Comparison of ENCODE assay signal across 4 cellular contexts in the genomic region with DNA sequence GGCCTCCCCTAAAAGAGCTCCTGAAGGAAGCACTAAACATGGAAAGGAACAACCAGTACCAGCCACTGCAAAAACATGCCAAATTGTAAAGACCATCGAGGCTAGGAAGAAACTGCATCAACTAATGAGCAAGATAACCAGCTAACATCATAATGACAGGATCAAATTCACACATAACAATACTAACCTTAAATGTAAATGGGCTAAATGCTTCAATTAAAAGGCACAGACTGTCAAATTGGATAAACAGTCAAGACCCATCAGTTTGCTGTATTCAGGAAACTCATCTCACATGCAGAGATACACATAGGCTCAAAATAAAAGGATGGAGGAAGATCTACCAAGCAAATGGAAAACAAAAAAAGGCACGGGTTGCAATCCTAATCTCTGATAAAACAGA. TPM values are rescaled to one million over a fixed set of nuclear protein-coding genes. Genes with fewer than 3 reads are reported as not detected.
A peak's percentile ranks its signal among the peaks of the same experiment; 100 is the strongest.
DNase-seq lines count a peak whose midpoint lies in the region; ATAC-seq, FAIRE-seq and TF ChIP-seq lines count a peak whose summit lies in the region.
"Not testable (repeated sequence)": the region's sequence is repeated elsewhere in the genome, so short reads cannot be mapped to it uniquely, and the experiment has no call there.
"Had no signal": no experiment of that assay in that cellular context is flagged by ENCODE, and none has a peak within 500 bp of the region (broad histone marks: within the 10 kb centered on the region; RNA-seq: fewer than 3 reads in every experiment).

No MANE protein-coding gene starts in this region.

- TF ChIP-seq POLR2A in K562 (conservative IDR thresholded peaks at IDR 0.05), result not testable (repeated sequence)

- not testable (repeated sequence) for TF ChIP-seq CTCF in K562 (IDR thresholded peaks at IDR 0.05 in 2 of 3, conservative IDR thresholded peaks at IDR 0.05 in 1 of 3; ENCODE audit: insufficient read depth in 2 of 3, low read depth in 1 of 3, low read length in 3 of 3)

- POLR2A ChIA-PET in K562 (lab: Yijun Ruan, JAX), result not testable (repeated sequence)

- H4K20me1 ChIP-seq in K562 (replicated peaks; ENCODE audit: control insufficient read depth, insufficient read depth, low read length), result not testable (repeated sequence)

- BruUV-seq in K562 (replicated peaks; lab: Mats Ljungman, UMichigan), result not testable (repeated sequence)

- WGBS in K562 (ENCODE audit: insufficient coverage, low coverage, missing lambda C conversion rate), result 0% methylated on average over 1 of the region's 2 CpGs

- ATAC-seq in K562, result not testable (repeated sequence)

- intact Hi-C loops in K562 (cut with micrococcal nuclease), result not testable (repeated sequence)

- TF ChIP-seq EP300 in K562 (IDR thresholded peaks at IDR 0.05; ENCODE audit: low read length), result not testable (repeated sequence)

- TF ChIP-seq RAD21 in K562 (CRISPR knock-in tag; conservative IDR thresholded peaks at IDR 0.05 in 1 of 2, IDR thresholded peaks at IDR 0.05 in 1 of 2), result not testable (repeated sequence)

- not testable (repeated sequence) for H3K36me3 ChIP-seq in K562 (ENCODE audit: control insufficient read depth, insufficient read depth, low read length)

- H3K27ac ChIP-seq in K562 (ENCODE audit: extremely low read depth, low read depth, low read length), result not testable (repeated sequence)

- H3K4me1 ChIP-seq in K562 (replicated peaks in 1 of 2; ENCODE audit: control insufficient read depth in 2 of 2, insufficient read depth in 2 of 2, low read length in 2 of 2), result not testable (repeated sequence)

- H3K27me3 ChIP-seq in K562 (ENCODE audit: control insufficient read depth in 2 of 2, insufficient read depth in 2 of 2, low read length in 2 of 2), result not testable (repeated sequence)

- not testable (repeated sequence) for H3K4me2 ChIP-seq in K562 (ENCODE audit: insufficient read depth, low read length)

- in situ Hi-C loops in K562 (cut with MboI), result not testable (repeated sequence)

- DNase-seq in K562 (ENCODE audit: extremely low read depth in 1 of 4, low spot score in 3 of 4), result not testable (repeated sequence)

- H3K9me1 ChIP-seq in K562 (ENCODE audit: control insufficient read depth, insufficient read depth, low read length), result not testable (repeated sequence)

- not testable (repeated sequence) for H3K9ac ChIP-seq in K562 (ENCODE audit: insufficient read depth in 1 of 2, low read depth in 2 of 2, low read length in 2 of 2)

- H3K9me3 ChIP-seq in K562 (replicated peaks; ENCODE audit: control insufficient read depth, insufficient read depth, low read depth, low read length), result not testable (repeated sequence)

- not testable (repeated sequence) for H3K79me2 ChIP-seq in K562 (ENCODE audit: control insufficient read depth, insufficient read depth, low read length)

- CTCF ChIA-PET in K562 (lab: Yijun Ruan, JAX; ENCODE audit: low intra/inter-chr PET ratio), result not testable (repeated sequence)

- not testable (repeated sequence) for H3K4me3 ChIP-seq in K562

- not testable (repeated sequence) for FAIRE-seq in K562 (lab: Jason Lieb, UNC)

- H2AFZ ChIP-seq in K562 (ENCODE audit: low read depth, low read length), result not testable (repeated sequence)

TF ChIP-seq in K562, 482 proteins besides CTCF, POLR2A, EP300 and RAD21:
- peak; percentile 53; the same call in 1 of the 2 replicates for TF ChIP-seq ZNF354B (CRISPR knock-in tag; IDR thresholded peaks at IDR 0.05)
- peak; percentile 94 for TF ChIP-seq ZNF507 (tag; conservative IDR thresholded peaks at IDR 0.05)
TF ChIP-seq in K562: peak in this region for 2; not testable (repeated sequence) for 480.

RNA-seq across cellular contexts. Expression of gene STARD8, which starts 43.2 kb away (rescaled TPM):
- 38.1 and 60.0 TPM in 2 replicates for total RNA-seq in K562 (2011; cell fraction: chromatin; rRNA removed; ENCODE audit: low replicate concordance)
- total RNA-seq in K562 (2011; cell fraction: nucleolus; rRNA removed), result 38.0 TPM in 2 replicates
- total RNA-seq in K562 (2011; cell fraction: nucleoplasm; rRNA removed), result 29.8 and 33.7 TPM in 2 replicates
- total RNA-seq in K562 (2014; rRNA removed), result 19.9 and 27.1 TPM in 2 replicates
- total RNA-seq in K562 (2014; rRNA removed; fragmentation: Illumina TruSeq; extraction: Trizol), result 8.0 and 9.1 TPM in 2 replicates
- 8.5 and 9.2 TPM in 2 replicates for total RNA-seq in K562 (2015; rRNA removed; fragmentation: Illumina TruSeq; extraction: Trizol)
- 30.2 and 35.0 TPM in 2 replicates for total RNA-seq in K562 (2021)
- 18.6 and 20.1 TPM in 2 replicates for polyA plus RNA-seq in K562 (2011; rRNA removed)
- 19.5 and 27.1 TPM in 2 replicates for polyA plus RNA-seq in K562 (2011; cell fraction: cytosol; rRNA removed)
- 57.2 and 86.0 TPM in 2 replicates for polyA plus RNA-seq in K562 (2011; cell fraction: nucleus; rRNA removed)
- polyA plus RNA-seq in K562 (2012), result 16.9 and 20.5 TPM in 2 replicates
- polyA plus RNA-seq in K562 (2014; fragmentation: Illumina TruSeq; extraction: Trizol), result 15.9 and 21.4 TPM in 2 replicates
- 1 to 10 TPM; 1.6 to 1.9 TPM for polyA plus RNA-seq in K562 (2014; fragmentation: Nextera tagmentation; extraction: Ambion mirVana)
- 17.7 and 18.4 TPM in 2 replicates for polyA plus RNA-seq in K562 (2014; rRNA removed)
- 16.7 and 26.6 TPM in 2 replicates for polyA minus RNA-seq in K562 (2011; rRNA and poly(A)+ RNA removed)
- polyA minus RNA-seq in K562 (2011; cell fraction: cytosol; rRNA and poly(A)+ RNA removed), result 23.9 and 27.2 TPM in 2 replicates
- 15.7 and 16.7 TPM in 2 replicates for polyA minus RNA-seq in K562 (2011; cell fraction: nucleus; rRNA and poly(A)+ RNA removed)
- total RNA-seq: Caco-2; CD8-positive, alpha-beta T cell had no signal
- polyA plus RNA-seq: CD8-positive, alpha-beta memory T cell had no signal
